In genomic region chr9:78298046-78298511, GRCh38 we compare ENCODE assay signal across 8 cellular contexts. TPM values are rescaled to one million over a fixed set of nuclear protein-coding genes. Genes with fewer than 3 reads are reported as not detected.
DNase-seq lines count a peak whose midpoint lies in the region; ATAC-seq and TF ChIP-seq lines count a peak whose summit lies in the region.

No MANE protein-coding gene starts in this region.

- CTCF ChIA-PET in SK-N-SH (lab: Yijun Ruan, JAX) = interaction anchor here (0.9 to 3.5 kb wide), 11 partner anchors 11 to 73 kb away, joined by 3 to 9 read pairs (median 3); no protein-coding TSS in a partner anchor

- H2AFZ ChIP-seq in SK-N-SH (ENCODE audit: low read depth) = peak overlapping the region; percentile 85; the same call in 1 of the 2 replicates

- H3K4me1 ChIP-seq in SK-N-SH (ENCODE audit: control insufficient read depth in 1 of 2, insufficient read depth in 2 of 2, low read depth in 1 of 2, low read length in 1 of 2) = peaks cover 4 to 14% of the 10 kb centered on the region in 2 experiments; a peak in 2 of 4 replicates
- peaks cover 13% of the 10 kb centered on the region for H3K4me1 ChIP-seq in effector memory CD4-positive, alpha-beta T cell (ENCODE audit: control insufficient read depth, insufficient read depth, low read length, poor library complexity, severe bottlenecking)

- no peak for ATAC-seq in naive B cell (ENCODE audit: low read depth in 2 of 2)
- no peak for ATAC-seq in GM21737 (IDR thresholded peaks at IDR 0.05; ENCODE audit: unreplicated experiment)
- ATAC-seq in GM19035 (IDR thresholded peaks at IDR 0.05; ENCODE audit: unreplicated experiment) = no peak
- no peak for ATAC-seq in GM18517 (IDR thresholded peaks at IDR 0.05; ENCODE audit: unreplicated experiment)

- peak overlapping the region in 1 of 2 experiments; percentile 91; a peak in 2 of 4 replicates for H3K27ac ChIP-seq in SK-N-SH (ENCODE audit: low read depth in 2 of 2, low read length in 1 of 2)
- no peak overlapping the region for H3K27ac ChIP-seq in effector memory CD4-positive, alpha-beta T cell (ENCODE audit: insufficient read depth, low read length, poor library complexity, severe bottlenecking)

- H3K27ac Mint-ChIP-seq in naive B cell = peak overlapping the region in 1 of 6 donors; percentile 76

- peaks cover 0 to 16% (median 7%) of the 10 kb centered on the region in 3 donors for H3K27me3 Mint-ChIP-seq in naive B cell

- POLR2A ChIA-PET in SK-N-SH (lab: Yijun Ruan, JAX) = interaction anchor here (0.7 to 3.1 kb wide), 7 partner anchors 9 to 71 kb away, joined by 3 to 23 read pairs (median 7); partner anchors contain the start of gene CEP78

- no peaks in the 10 kb centered on the region for H3K9me3 ChIP-seq in SK-N-SH
- no peaks in the 10 kb centered on the region for H3K9me3 ChIP-seq in effector memory CD4-positive, alpha-beta T cell (ENCODE audit: control insufficient read depth, low read length)

- H3K4me3 Mint-ChIP-seq in naive B cell = peak overlapping the region; percentile 87 to 94 (median 92)

- no peak for TF ChIP-seq CTCF in SK-N-SH (IDR thresholded peaks at IDR 0.05)

- DNase-seq in activated CD8-positive, alpha-beta memory T cell treated with anti-CD3 and anti-CD28 coated beads for 24 hours = peak; percentile 63
- no peak for DNase-seq in activated CD8-positive, alpha-beta memory T cell treated with anti-CD3 and anti-CD28 coated beads, Interleukin-2, amount 50 U/mL, for 48 hours
- peak; percentile 56 for DNase-seq in SK-N-SH
- no peak for DNase-seq in effector memory CD4-positive, alpha-beta T cell
- no peak for DNase-seq in naive B cell

- 5% methylated on average over 13 of the region's 13 CpGs for WGBS in SK-N-SH (ENCODE audit: low lambda C conversion rate)

- no peaks in the 10 kb centered on the region for H3K9me3 Mint-ChIP-seq in naive B cell

- peak overlapping the region; percentile 87 for H3K4me2 ChIP-seq in SK-N-SH

- no peaks in the 10 kb centered on the region for H3K27me3 ChIP-seq in SK-N-SH (ENCODE audit: insufficient read depth)
- H3K27me3 ChIP-seq in effector memory CD4-positive, alpha-beta T cell (replicated peaks; ENCODE audit: control insufficient read depth, insufficient read depth, low read length, poor library complexity, severe bottlenecking) = no peaks in the 10 kb centered on the region

- peaks cover 5% of the 10 kb centered on the region for H3K79me2 ChIP-seq in SK-N-SH (ENCODE audit: insufficient read depth)

- peaks cover 17 to 24% (median 17%) of the 10 kb centered on the region in 3 donors for H3K4me1 Mint-ChIP-seq in naive B cell

- peaks cover 15 to 22% of the 10 kb centered on the region in 2 experiments for H3K36me3 ChIP-seq in SK-N-SH (replicated peaks in 1 of 2; ENCODE audit: control insufficient read depth in 1 of 2, insufficient read depth in 2 of 2, low read length in 1 of 2)
- no peaks in the 10 kb centered on the region for H3K36me3 ChIP-seq in effector memory CD4-positive, alpha-beta T cell (ENCODE audit: control insufficient read depth, insufficient read depth, low read length)

- peak overlapping the region; percentile 70; the same call in 1 of the 2 replicates for H3K9ac ChIP-seq in SK-N-SH

- peaks cover 0 to 4% of the 10 kb centered on the region in 2 donors for H3K36me3 Mint-ChIP-seq in naive B cell

- H4K20me1 ChIP-seq in SK-N-SH (ENCODE audit: insufficient read depth) = no peaks in the 10 kb centered on the region

- TF ChIP-seq EP300 in SK-N-SH (IDR thresholded peaks at IDR 0.05; ENCODE audit: borderline replicate concordance in 1 of 2, low read depth in 1 of 2, low read length in 1 of 2) = no peak

- H3K4me3 ChIP-seq in SK-N-SH (ENCODE audit: low read depth in 2 of 2, low read length in 1 of 2) = peak overlapping the region; percentile 92 to 93
- H3K4me3 ChIP-seq in effector memory CD4-positive, alpha-beta T cell (ENCODE audit: insufficient read depth, low read depth, low read length, poor library complexity, severe bottlenecking) = peak overlapping the region; percentile 77

- no peak for TF ChIP-seq RAD21 in SK-N-SH (IDR thresholded peaks at IDR 0.05; ENCODE audit: low read length)

- H3F3A ChIP-seq in SK-N-SH (replicated peaks; ENCODE audit: insufficient read depth) = no peaks in the 10 kb centered on the region

- no peaks in the 10 kb centered on the region for H3K9me2 ChIP-seq in SK-N-SH

TF ChIP-seq in SK-N-SH, 30 proteins besides CTCF, POLR2A, EP300 and RAD21:
- TF ChIP-seq SIN3A (IDR thresholded peaks at IDR 0.05; ENCODE audit: borderline replicate concordance, low read depth, low read length) (no peak), MXI1 (IDR thresholded peaks at IDR 0.05; ENCODE audit: low read depth, low read length) (no peak)

RNA-seq across cellular contexts. Expression of gene PSAT1, which starts 1.2 kb away (rescaled TPM):
- polyA plus RNA-seq in SK-N-SH (2012; rRNA removed) = 37.0 and 52.4 TPM in 2 replicates
- 48.1 and 52.2 TPM in 2 replicates for polyA plus RNA-seq in SK-N-SH (2012; cell fraction: cytosol; rRNA removed)
- 18.5 and 43.2 TPM in 2 replicates for polyA plus RNA-seq in SK-N-SH (2012; cell fraction: nucleus; rRNA removed)
- polyA plus RNA-seq in naive B cell (ENCODE audit: low read depth in 6 of 6) = under 1 TPM; 0.10 to 0.67 (median 0.52) TPM

Comparison
In these comparisons a context has a peak if more than half of its experiments do, and no peak if none do; other contexts are left out.
1. DNase-seq: peak in activated CD8-positive, alpha-beta memory T cell treated with anti-CD3 and anti-CD28 coated beads for 24 hours (single experiment) and SK-N-SH (single experiment); none in activated CD8-positive, alpha-beta memory T cell treated with anti-CD3 and anti-CD28 coated beads, Interleukin-2, amount 50 U/mL, for 48 hours (single experiment), effector memory CD4-positive, alpha-beta T cell (0 of 3) and naive B cell (single experiment).
2. RNA of gene PSAT1, which starts 1.2 kb away (polyA plus RNA-seq): 18.5 to 52.4 TPM in SK-N-SH; 0.10 to 0.67 TPM in naive B cell; every median in the first group is over 10 times any median in the second.